25 cellular contexts compared by ENCODE assay signal in the genomic region with DNA sequence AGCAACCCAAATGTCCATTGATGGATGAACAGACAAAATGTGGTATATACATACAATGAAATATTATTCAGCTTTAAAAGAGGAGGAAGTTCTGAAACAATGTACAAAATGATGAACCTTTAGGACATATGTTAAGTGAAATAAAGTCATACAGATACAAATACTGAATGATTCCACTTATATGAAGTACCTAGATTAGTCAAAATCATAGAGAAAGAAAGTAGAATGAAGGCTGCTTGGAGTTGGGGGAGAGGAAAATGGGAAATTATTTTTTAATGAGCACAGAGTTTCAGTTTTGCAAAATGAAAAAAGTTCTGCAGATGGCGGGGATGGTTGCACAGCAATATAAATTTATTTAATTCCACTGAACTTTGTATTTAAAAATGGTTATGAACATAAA. TPM values are rescaled to one million over a fixed set of nuclear protein-coding genes. Genes with fewer than 3 reads are reported as not detected.
"Had no signal": no experiment of that assay in that cellular context is flagged by ENCODE, and none has a peak within 500 bp of the region (broad histone marks: within the 10 kb centered on the region; RNA-seq: fewer than 3 reads in every experiment).

No MANE protein-coding gene starts in this region.

- ATAC-seq: left ventricle myocardium superior; lower lobe of right lung; natural killer cell treated with Interleukin-12 subunit alpha and Interleukin-12 subunit beta and Interleukin-15 and Interleukin-18, amount 100 ng/mL, for 72 hours; pancreas; sciatic nerve; upper lobe of right lung had no signal

- H3K27ac Mint-ChIP-seq: immature natural killer cell; natural killer cell treated with Interleukin-12 subunit alpha and Interleukin-12 subunit beta and Interleukin-15 and Interleukin-18, amount 100 ng/mL, for 72 hours; progenitor cell of endocrine pancreas; stimulated activated naive CD8-positive, alpha-beta T cell treated with anti-CD3 and anti-CD28 coated beads, Interleukin-15, Interleukin-2, amounts not matched to agents 100 ng/mL and 50 ng/mL, for 24 hours had no signal

- H3K36me3 Mint-ChIP-seq: immature natural killer cell; natural killer cell treated with Interleukin-12 subunit alpha and Interleukin-12 subunit beta and Interleukin-15 and Interleukin-18, amount 100 ng/mL, for 72 hours had no signal

- H3K36me3 ChIP-seq: lower lobe of right lung, neutrophil, pancreas, thoracic aorta, transverse colon, upper lobe of right lung, uterus had no signal

- H3K4me3 Mint-ChIP-seq: immature natural killer cell; natural killer cell treated with Interleukin-12 subunit alpha and Interleukin-12 subunit beta and Interleukin-15 and Interleukin-18, amount 100 ng/mL, for 72 hours; neural crest cell; stimulated activated naive CD8-positive, alpha-beta T cell treated with anti-CD3 and anti-CD28 coated beads, Interleukin-15, Interleukin-2, amounts not matched to agents 100 ng/mL and 50 ng/mL, for 24 hours had no signal

- H3K9me3 Mint-ChIP-seq: natural killer cell treated with Interleukin-12 subunit alpha and Interleukin-12 subunit beta and Interleukin-15 and Interleukin-18, amount 100 ng/mL, for 72 hours; stimulated activated naive CD8-positive, alpha-beta T cell treated with anti-CD3 and anti-CD28 coated beads, Interleukin-15, Interleukin-2, amounts not matched to agents 100 ng/mL and 50 ng/mL, for 24 hours had no signal

- H3K27ac ChIP-seq: dorsolateral prefrontal cortex, lower lobe of right lung, neutrophil, pancreas, thoracic aorta, transverse colon, upper lobe of right lung, uterus had no signal

- DNase-seq: dorsolateral prefrontal cortex; effector CD4-positive, alpha-beta T cell; hypothalamus; immature natural killer cell; islet precursor cell; left ventricle myocardium superior; lower lobe of right lung; pancreas; stimulated activated CD4-positive, alpha-beta T cell treated with anti-CD3 and anti-CD28 coated beads, Interleukin-12 subunit alpha, Interleukin-12 subunit beta, amount 100 ng/mL, for 4 hours; stimulated activated CD4-positive, alpha-beta T cell treated with anti-CD3 and anti-CD28 coated beads, Interleukin-1b, Interleukin-23, amount 100 ng/mL, for 48 hours; stimulated activated CD4-positive, alpha-beta T cell treated with anti-CD3 and anti-CD28 coated beads, Interleukin-4, amount 100 ng/mL, for 1 hour; stimulated activated CD8-positive, alpha-beta memory T cell treated with anti-CD3 and anti-CD28 coated beads, Interleukin-4, amount 100 ng/mL, for 48 hours; transverse colon; upper lobe of right lung; uterus had no signal

- H3K4me1 ChIP-seq: lower lobe of right lung, pancreas, transverse colon, upper lobe of right lung, uterus had no signal

- H3K27me3 ChIP-seq: dorsolateral prefrontal cortex, pancreas, transverse colon, upper lobe of right lung, uterus had no signal

- H3K4me3 ChIP-seq: dorsolateral prefrontal cortex, lower lobe of right lung, pancreas, smooth muscle cell, thoracic aorta, transverse colon, upper lobe of right lung, uterus had no signal

- H3K9me3 ChIP-seq: lower lobe of right lung, neutrophil, pancreas, thoracic aorta, transverse colon, upper lobe of right lung, uterus had no signal

- H3K4me2 ChIP-seq: smooth muscle cell had no signal

- H3K4me1 Mint-ChIP-seq: immature natural killer cell, neural crest cell had no signal

- H3K27me3 Mint-ChIP-seq: progenitor cell of endocrine pancreas had no signal

- FAIRE-seq: colon, frontal cortex, pancreas had no signal

RNA-seq across cellular contexts. Expression of gene COL19A1, which starts 12.4 kb away (rescaled TPM):
- total RNA-seq: lower lobe of right lung, upper lobe of right lung had no signal
- polyA plus RNA-seq: immature natural killer cell had no signal
